In the genomic region with DNA sequence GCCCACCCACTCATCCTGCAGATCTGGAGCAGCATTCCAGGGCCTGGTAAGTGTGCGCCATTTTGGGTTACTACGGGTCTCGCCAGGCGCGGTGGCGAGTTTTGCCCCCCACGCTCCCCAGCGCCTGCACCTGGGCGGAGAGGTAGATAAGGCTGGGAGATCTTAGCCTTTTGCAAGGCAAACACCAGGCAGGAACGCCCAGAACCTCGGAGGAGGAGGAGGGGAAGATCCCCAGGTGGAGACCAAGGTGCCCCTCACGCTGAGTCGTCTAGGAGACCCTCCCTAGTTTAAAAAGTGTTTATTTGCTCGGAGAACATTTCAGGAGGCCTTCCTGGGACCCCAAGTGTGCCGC, we compare ENCODE assay signal across 10 cellular contexts. TPM values are rescaled to one million over a fixed set of nuclear protein-coding genes. Genes with fewer than 3 reads are reported as not detected.
DNase-seq lines count a peak whose midpoint lies in the region; ATAC-seq, FAIRE-seq and TF ChIP-seq lines count a peak whose summit lies in the region.
"Had no signal": no experiment of that assay in that cellular context is flagged by ENCODE, and none has a peak within 500 bp of the region (broad histone marks: within the 10 kb centered on the region; RNA-seq: fewer than 3 reads in every experiment).

No MANE protein-coding gene starts in this region.

- peaks cover 29% of the 10 kb centered on the region for H3K4me1 Mint-ChIP-seq in Calu3 (ENCODE audit: low read depth, unreplicated experiment)
- H3K4me1 Mint-ChIP-seq in progenitor cell of endocrine pancreas (ENCODE audit: low read depth), result peaks cover 46% of the 10 kb centered on the region

- POLR2A ChIA-PET in RWPE1 (lab: Yijun Ruan, JAX; ENCODE audit: low non-redundant PET), result no interaction called here

- DNase-seq in Calu3, result no peak
- no peak for DNase-seq in RWPE1 (ENCODE audit: low spot score)
- no peak for DNase-seq in progenitor cell of endocrine pancreas (ENCODE audit: low spot score, unreplicated experiment)
- no peak for DNase-seq in GDM1 (lab: John Stamatoyannopoulos, UW)
- DNase-seq in stimulated activated naive CD4-positive, alpha-beta T cell treated with Interleukin-2 at 50 U/mL for 16 hours (lab: John Stamatoyannopoulos, UW), result no peak
- DNase-seq in GM12892 (ENCODE audit: insufficient read length), result no peak
- DNase-seq: activated B cell treated with CpG ODN at 0.5 μM for 24 hours; stimulated activated CD4-positive, alpha-beta T cell treated with anti-CD3 and anti-CD28 coated beads, Interleukin-12 subunit alpha, Interleukin-12 subunit beta, amount 100 ng/mL, for 4 hours had no signal

- H3K36me3 Mint-ChIP-seq in Calu3 (ENCODE audit: insufficient read depth, unreplicated experiment) (peaks cover 27% of the 10 kb centered on the region), progenitor cell of endocrine pancreas (ENCODE audit: insufficient read depth) (no peaks in the 10 kb centered on the region)

- TF ChIP-seq POLR2A in gastroesophageal sphincter (IDR thresholded peaks at IDR 0.05), result no peak
- no peak for TF ChIP-seq POLR2A in GM12892 (IDR thresholded peaks at IDR 0.05; ENCODE audit: low read depth, low read length)

- no peaks in the 10 kb centered on the region for H3K9me3 ChIP-seq in gastroesophageal sphincter

- no peak for TF ChIP-seq EP300 in gastroesophageal sphincter (IDR thresholded peaks at IDR 0.05)

- H3K4me3 Mint-ChIP-seq in Calu3 (ENCODE audit: low read depth, unreplicated experiment) (peak overlapping the region; percentile 67), progenitor cell of endocrine pancreas (ENCODE audit: low read depth) (peak overlapping the region; percentile 80)

- H3K4me1 ChIP-seq in gastroesophageal sphincter, result peaks cover 3 to 60% (median 24%) of the 10 kb centered on the region in 3 donors

- H3K27ac Mint-ChIP-seq in Calu3 (ENCODE audit: unreplicated experiment) (no peak overlapping the region), progenitor cell of endocrine pancreas (peak overlapping the region; percentile 82)
- H3K27ac Mint-ChIP-seq: activated B cell treated with CpG ODN at 0.5 μM for 24 hours had no signal

- whole genome bisulfite sequencing in gastroesophageal sphincter (ENCODE audit: low coverage in 1 of 2), 2 donors, result 10% methylated on average over 2 of the region's 15 CpGs; no CpG with 5 or more reads in 1 of the 2 donors

- BruUV-seq in Calu3 (replicated peaks; lab: Mats Ljungman, UMichigan), result no TSS peak

- no peak for TF ChIP-seq CTCF in Calu3 (IDR thresholded peaks at IDR 0.05; ENCODE audit: unreplicated experiment)
- TF ChIP-seq CTCF in RWPE1 (conservative IDR thresholded peaks at IDR 0.05; ENCODE audit: low read depth), result no peak
- TF ChIP-seq CTCF in gastroesophageal sphincter (IDR thresholded peaks at IDR 0.05), result no peak
- no peak for TF ChIP-seq CTCF in progenitor cell of endocrine pancreas (IDR thresholded peaks at IDR 0.05; ENCODE audit: unreplicated experiment)

- no peaks in the 10 kb centered on the region for H3K9me3 Mint-ChIP-seq in Calu3 (ENCODE audit: low read depth, unreplicated experiment)
- H3K9me3 Mint-ChIP-seq in progenitor cell of endocrine pancreas (ENCODE audit: low read depth), result no peaks in the 10 kb centered on the region
- H3K9me3 Mint-ChIP-seq: activated B cell treated with CpG ODN at 0.5 μM for 24 hours had no signal

- FAIRE-seq in GM12892 (lab: Jason Lieb, UNC), result no peak

- H3K27ac ChIP-seq in RWPE1 (peak overlapping the region; percentile 75), gastroesophageal sphincter (peak overlapping the region; percentile 90 to 97 (median 96))

- H3K4me3 ChIP-seq in gastroesophageal sphincter, result peak overlapping the region; percentile 65 to 75

- H3K36me3 ChIP-seq in gastroesophageal sphincter, result no peaks in the 10 kb centered on the region

- CTCF ChIA-PET in Calu3 (lab: Charles Lee), result interaction anchor here (0.5 to 1.1 kb wide), 8 partner anchors 9 to 431 kb away, joined by 3 to 13 read pairs (median 4); no protein-coding TSS in a partner anchor
- CTCF ChIA-PET in RWPE1 (lab: Yijun Ruan, JAX), result interaction anchor here (0.5 to 1.6 kb wide), 16 partner anchors 14 to 405 kb away, joined by 3 to 9 read pairs (median 4); no protein-coding TSS in a partner anchor

- intact Hi-C loops in Calu3 (cut with micrococcal nuclease; ENCODE audit: unreplicated experiment), result loop anchor here (5.0 to 10.0 kb wide), 2 partner anchors 158 to 406 kb away; no protein-coding TSS in a partner anchor

- ATAC-seq in gastroesophageal sphincter (peak; percentile 2), HG03354 (IDR thresholded peaks at IDR 0.05; ENCODE audit: poor library complexity, severe bottlenecking, unreplicated experiment) (no peak)

- H3K27me3 ChIP-seq in gastroesophageal sphincter, result peaks cover 12% of the 10 kb centered on the region

- H3K27me3 Mint-ChIP-seq in Calu3 (ENCODE audit: unreplicated experiment) (peaks cover 50% of the 10 kb centered on the region), progenitor cell of endocrine pancreas (peaks cover 13% of the 10 kb centered on the region)

RNA-seq across cellular contexts. Expression of gene RAMP1, which starts 0.4 kb away (rescaled TPM):
- total RNA-seq in Calu3 (2022) (9.6 and 9.8 TPM in 2 replicates), gastroesophageal sphincter (100 to 1,000 TPM; 213 to 355 (median 286) TPM), progenitor cell of endocrine pancreas (90.1 and 105 TPM in 2 replicates)
- polyA plus RNA-seq in GM12892 (2012; ENCODE audit: missing spikeins), result not detected
